Comparison of ENCODE assay signal across 30 cellular contexts in the genomic region with DNA sequence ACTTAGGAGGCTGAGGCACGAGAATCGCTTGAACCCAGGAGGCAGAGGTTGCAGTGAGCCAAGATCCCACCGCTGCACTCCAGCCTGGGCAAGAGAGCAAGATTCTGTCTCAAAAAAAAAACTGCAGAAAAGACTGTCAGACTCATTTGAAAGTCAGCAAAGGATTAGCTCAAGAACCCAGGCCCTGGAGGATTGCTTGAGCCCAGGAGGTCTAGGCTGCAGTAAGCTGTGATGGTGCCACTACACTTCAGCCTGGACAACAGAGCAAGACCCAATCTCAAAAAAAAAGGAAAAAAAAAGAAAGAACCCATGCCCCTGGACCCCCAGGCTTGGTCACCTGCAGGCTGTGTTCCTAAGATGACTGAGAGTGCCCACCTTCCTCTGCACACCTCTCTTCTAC. TPM values are rescaled to one million over a fixed set of nuclear protein-coding genes. Genes with fewer than 3 reads are reported as not detected.
"Had no signal": no experiment of that assay in that cellular context is flagged by ENCODE, and none has a peak within 500 bp of the region (broad histone marks: within the 10 kb centered on the region; RNA-seq: fewer than 3 reads in every experiment).

No MANE protein-coding gene starts in this region.

- H3K27ac Mint-ChIP-seq: activated B cell treated with CpG ODN at 0.5 μM for 24 hours; activated CD4-positive, alpha-beta T cell treated with anti-CD3 and anti-CD28 coated beads, Interleukin-2, amount 10 ng/mL, durations not matched to agents 24 days and 14 days; activated CD8-positive, alpha-beta memory T cell treated with anti-CD3 and anti-CD28 coated beads, Interleukin-2, amount 10 ng/mL, durations not matched to agents 7 days and 5 days; activated naive CD4-positive, alpha-beta T cell treated with anti-CD3 and anti-CD28 coated beads for 36 hours; activated naive CD8-positive, alpha-beta T cell; activated T-cell treated with anti-CD3 and anti-CD28 coated beads, Interleukin-2, amount 50 U/mL, for 24 hours had no signal

- H3K4me3 Mint-ChIP-seq: activated B cell treated with CpG ODN at 0.5 μM for 24 hours; activated CD4-positive, alpha-beta T cell treated with anti-CD3 and anti-CD28 coated beads, Interleukin-2, amount 10 ng/mL, durations not matched to agents 24 days and 14 days; activated CD8-positive, alpha-beta memory T cell treated with anti-CD3 and anti-CD28 coated beads, Interleukin-2, amount 10 ng/mL, durations not matched to agents 7 days and 5 days; activated naive CD4-positive, alpha-beta T cell treated with anti-CD3 and anti-CD28 coated beads for 36 hours; activated naive CD8-positive, alpha-beta T cell; activated T-cell treated with anti-CD3 and anti-CD28 coated beads, Interleukin-2, amount 50 U/mL, for 24 hours had no signal

- H3K36me3 ChIP-seq: adrenal gland, Peyer's patch, SJSA1 had no signal

- H3K9me3 Mint-ChIP-seq: activated B cell treated with CpG ODN at 0.5 μM for 24 hours; activated CD4-positive, alpha-beta T cell treated with anti-CD3 and anti-CD28 coated beads, Interleukin-2, amount 10 ng/mL, durations not matched to agents 24 days and 14 days; activated naive CD4-positive, alpha-beta T cell treated with anti-CD3 and anti-CD28 coated beads for 36 hours; activated T-cell treated with anti-CD3 and anti-CD28 coated beads, Interleukin-2, amount 50 U/mL, for 24 hours had no signal

- H3K27me3 ChIP-seq: adrenal gland, Peyer's patch, SJSA1 had no signal

- H3K4me1 Mint-ChIP-seq: activated B cell treated with CpG ODN at 0.5 μM for 24 hours had no signal

- H3K27me3 Mint-ChIP-seq: activated CD4-positive, alpha-beta T cell treated with anti-CD3 and anti-CD28 coated beads, Interleukin-2, amount 10 ng/mL, durations not matched to agents 24 days and 14 days; activated CD8-positive, alpha-beta memory T cell treated with anti-CD3 and anti-CD28 coated beads, Interleukin-2, amount 10 ng/mL, durations not matched to agents 7 days and 5 days; activated naive CD8-positive, alpha-beta T cell; activated T-cell treated with anti-CD3 and anti-CD28 coated beads, Interleukin-2, amount 50 U/mL, for 24 hours had no signal

- H3K36me3 Mint-ChIP-seq: activated CD8-positive, alpha-beta memory T cell treated with anti-CD3 and anti-CD28 coated beads, Interleukin-2, amount 10 ng/mL, durations not matched to agents 7 days and 5 days; activated naive CD8-positive, alpha-beta T cell had no signal

- H3K4me3 ChIP-seq: adrenal gland, Peyer's patch, SJSA1 had no signal

- FAIRE-seq: TTC549 had no signal

- ATAC-seq: activated CD8-positive, alpha-beta memory T cell treated with anti-CD3 and anti-CD28 coated beads, Interleukin-2, amount 10 ng/mL, durations not matched to agents 7 days and 5 days; SK-N-SH treated with all-trans-retinoic acid at 6 μM for 48 hours had no signal

- H3K27ac ChIP-seq: adrenal gland, Peyer's patch, RWPE1, SJSA1 had no signal

- H3K4me1 ChIP-seq: Peyer's patch had no signal

- H3K9me3 ChIP-seq: adrenal gland, Peyer's patch, SJSA1 had no signal

- DNase-seq: activated B cell treated with CpG ODN at 0.5 μM for 24 hours; activated CD4-positive, alpha-beta T cell treated with anti-CD3 and anti-CD28 coated beads for 1 hour; activated CD4-positive, alpha-beta T cell treated with anti-CD3 and anti-CD28 coated beads, Interleukin-2, amount 10 ng/mL, durations not matched to agents 24 days and 14 days; activated CD4-positive, alpha-beta T cell treated with anti-CD3 and anti-CD28 coated beads, Interleukin-2, amount 50 U/mL, for 48 hours; activated CD8-positive, alpha-beta memory T cell treated with anti-CD3 and anti-CD28 coated beads, Interleukin-2, amount 10 ng/mL, durations not matched to agents 7 days and 5 days; activated gamma-delta T cell; activated naive CD4-positive, alpha-beta T cell treated with anti-CD3 and anti-CD28 coated beads for 36 hours; activated T-cell treated with anti-CD3 and anti-CD28 coated beads, Interleukin-2, amount 50 U/mL, for 24 hours; adrenal gland; anterior cingulate cortex; cerebellar nuclear complex; Karpas-422; MM.1S; NCI-H1105; NCI-H1436; NCI-H1694 treated with DMSO at 0.1 percent for 48 hours; NCI-H2029 treated with DMSO at 0.1 percent for 48 hours; NCI-H510A treated with DMSO at 0.1 percent for 48 hours; NCI-H69; NK-92 treated with Interleukin-12 subunit alpha and Interleukin-12 subunit beta, amount 100 ng/mL, for 24 hours; OCI-M1; Peyer's patch; SHP77; SW 1271; T1000 had no signal

RNA-seq across cellular contexts. Expression of a gene that starts 36.3 kb away (rescaled TPM):
- total RNA-seq: Peyer's patch, SJSA1 had no signal
